Comparison of ENCODE assay signal across 8 cellular contexts in the genomic region with DNA sequence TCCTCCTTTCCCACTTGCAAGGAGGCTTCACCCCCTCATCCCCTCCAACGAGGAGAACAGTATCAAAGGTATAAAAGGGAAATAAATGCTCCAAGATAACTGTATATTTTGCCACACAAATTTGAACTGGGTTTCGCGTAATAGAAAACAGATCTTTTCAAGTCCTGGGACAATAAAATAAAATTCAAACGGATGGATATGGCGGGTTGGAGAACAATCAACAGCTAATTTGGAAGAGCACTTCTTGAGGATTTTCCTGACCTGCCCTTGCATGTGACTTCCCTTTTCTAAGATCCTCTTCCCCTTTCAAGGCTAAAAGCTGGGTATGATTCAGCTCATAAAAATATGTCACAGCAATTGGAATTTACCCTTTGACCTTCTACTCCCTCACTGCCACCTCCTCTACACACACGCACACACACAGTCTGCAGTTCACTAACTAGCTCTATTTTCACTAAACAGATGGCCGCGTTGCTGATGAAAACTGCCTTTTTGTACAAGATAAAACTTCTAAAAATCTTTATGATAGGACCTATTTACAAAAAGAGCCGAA.
DNase-seq lines count a peak whose midpoint lies in the region; ATAC-seq and TF ChIP-seq lines count a peak whose summit lies in the region.

No MANE protein-coding gene starts in this region.

- H3K27me3 ChIP-seq in BJ (ENCODE audit: control insufficient read depth, insufficient read depth, low read length), result no peaks in the 10 kb centered on the region

- H3K27me3 Mint-ChIP-seq in nephron progenitor cell (ENCODE audit: low read depth, poor library complexity), result no peaks in the 10 kb centered on the region

- no peaks in the 10 kb centered on the region for H3K9me3 Mint-ChIP-seq in nephron progenitor cell

- no peak for TF ChIP-seq CTCF in BJ (IDR thresholded peaks at IDR 0.05; ENCODE audit: insufficient read depth, low read depth, low read length)
- no peak for TF ChIP-seq CTCF in epithelial cell of proximal tubule (conservative IDR thresholded peaks at IDR 0.05; ENCODE audit: low read depth, low read length)
- no peak for TF ChIP-seq CTCF in nephron progenitor cell (IDR thresholded peaks at IDR 0.05)
- no peak for TF ChIP-seq CTCF in omental fat pad (IDR thresholded peaks at IDR 0.05)

- CTCF ChIA-PET in BJ (lab: Yijun Ruan, JAX), result interaction anchor here (0.8 to 1.7 kb wide), 2 partner anchors 16 to 712 kb away, joined by 3 to 6 read pairs; no protein-coding TSS in a partner anchor

- intact Hi-C loops in posterior vena cava (cut with DNase I), result loop anchor here (5.0 to 10.0 kb wide), 3 partner anchors 388 to 1486 kb away; a partner anchor contains a TSS

- H3K4me3 ChIP-seq in BJ (ENCODE audit: low read depth, low read length) (peak overlapping the region; percentile 32), epithelial cell of proximal tubule (ENCODE audit: low read depth, low read length) (peak overlapping the region; percentile 56)

- POLR2A ChIA-PET in BJ (lab: Charles Lee), result interaction anchor here (0.6 kb wide), 1 partner anchor 36 kb away, joined by 4 read pairs; no protein-coding TSS in a partner anchor

- H3K36me3 Mint-ChIP-seq in nephron progenitor cell (ENCODE audit: low read depth), result no peaks in the 10 kb centered on the region

- ATAC-seq in omental fat pad (ENCODE audit: low FRiP score), result no peak

- no peaks in the 10 kb centered on the region for H3K36me3 ChIP-seq in BJ (ENCODE audit: control insufficient read depth, insufficient read depth, low read length)

- H3K4me1 Mint-ChIP-seq in nephron progenitor cell, result peaks cover 47% of the 10 kb centered on the region

- H3K4me3 Mint-ChIP-seq in nephron progenitor cell, result peak overlapping the region; percentile 82

- DNase-seq in BJ (ENCODE audit: low read depth), result peak; percentile 55
- DNase-seq in NOMO-1 treated with DMSO at 0.1 percent for 48 hours (lab: John Stamatoyannopoulos, UW; ENCODE audit: unreplicated experiment), result peak; percentile 98
- peak; percentile 67 for DNase-seq in epithelial cell of proximal tubule (ENCODE audit: low read depth)
- DNase-seq in nephron progenitor cell, result peak; percentile 33
- DNase-seq in posterior vena cava (ENCODE audit: low spot score), result no peak
- DNase-seq in omental fat pad (ENCODE audit: low spot score), result no peak
- no peak for DNase-seq in activated CD8-positive, alpha-beta memory T cell treated with anti-CD3 and anti-CD28 coated beads, Interleukin-2, amount 50 U/mL, for 4 hours
- no peak for DNase-seq in NCI-H345 treated with DMSO at 0.1 percent for 48 hours (lab: John Stamatoyannopoulos, UW; ENCODE audit: unreplicated experiment)

- H3K27ac Mint-ChIP-seq in nephron progenitor cell, result peak overlapping the region; percentile 96

Comparison
In these comparisons a context has a peak if more than half of its experiments do, and no peak if none do; other contexts are left out.
1. DNase-seq: peak in BJ (single experiment), NOMO-1 treated with DMSO at 0.1 percent for 48 hours (single experiment), epithelial cell of proximal tubule (single experiment) and nephron progenitor cell (single experiment); none in posterior vena cava (single experiment), omental fat pad (single experiment), activated CD8-positive, alpha-beta memory T cell treated with anti-CD3 and anti-CD28 coated beads, Interleukin-2, amount 50 U/mL, for 4 hours (single experiment) and NCI-H345 treated with DMSO at 0.1 percent for 48 hours (single experiment).